In the genomic region with DNA sequence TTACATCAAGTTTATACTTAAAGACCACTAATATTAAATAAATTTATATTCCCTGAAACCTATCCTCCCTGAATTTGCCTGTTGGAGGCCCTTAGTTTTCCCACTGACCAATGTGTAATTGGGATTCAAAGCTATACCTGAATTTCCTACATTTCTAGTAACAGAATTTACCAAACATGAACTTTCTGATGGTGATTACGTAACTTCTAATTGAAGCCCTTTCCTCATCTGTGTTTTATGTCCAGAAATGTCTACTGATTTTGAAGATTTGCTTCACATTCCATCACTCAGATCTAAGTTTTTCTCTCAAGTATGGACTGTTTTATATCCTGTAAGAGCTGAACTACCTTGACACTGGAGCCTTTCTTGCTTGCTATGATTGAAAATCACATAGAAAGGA, we compare ENCODE assay signal across 29 cellular contexts. TPM values are rescaled to one million over a fixed set of nuclear protein-coding genes. Genes with fewer than 3 reads are reported as not detected.
"Had no signal": no experiment of that assay in that cellular context is flagged by ENCODE, and none has a peak within 500 bp of the region (broad histone marks: within the 10 kb centered on the region; RNA-seq: fewer than 3 reads in every experiment).

No MANE protein-coding gene starts in this region.

- H3K4me1 ChIP-seq: colonic mucosa, gastrocnemius medialis had no signal

- DNase-seq: colonic mucosa; cortex of kidney; effector CD8-positive, alpha-beta T cell; effector memory CD8-positive, alpha-beta T cell; esophagus squamous epithelium; foreskin fibroblast; foreskin melanocyte; gastrocnemius medialis; glutamatergic neuron; head of caudate nucleus; heart right ventricle; hippocampal formation; left cardiac atrium; left lung; left ventricle myocardium superior; lower lobe of right lung; mesenchymal stem cell; mucosa of descending colon; naive B cell had no signal

- H3K4me1 Mint-ChIP-seq: mesothelial cell of epicardium had no signal

- ATAC-seq: effector memory CD8-positive, alpha-beta T cell; esophagus mucosa; gastrocnemius medialis; heart right ventricle; left cardiac atrium; left lung; left ventricle myocardium superior; lower lobe of right lung; mucosa of descending colon had no signal

- H3K27ac ChIP-seq: colonic mucosa, epithelial cell of prostate, esophagus squamous epithelium, gastrocnemius medialis, heart right ventricle, left lung, lower lobe of right lung had no signal

- H3K27me3 Mint-ChIP-seq: dendritic cell treated with granulocyte-macrophage colony-stimulating factor and Interleukin-4, amounts not matched to agents 40 ng/mL and 50 ng/mL, for 4 days; effector memory CD8-positive, alpha-beta T cell; naive B cell had no signal

- FAIRE-seq: islet of Langerhans, keratinocyte had no signal

- H3K4me3 Mint-ChIP-seq: dendritic cell treated with granulocyte-macrophage colony-stimulating factor and Interleukin-4, amounts not matched to agents 40 ng/mL and 50 ng/mL, for 4 days; effector memory CD8-positive, alpha-beta T cell; mesothelial cell of epicardium; naive B cell had no signal

- H3K27ac Mint-ChIP-seq: dendritic cell treated with granulocyte-macrophage colony-stimulating factor and Interleukin-4, amounts not matched to agents 40 ng/mL and 50 ng/mL, for 4 days; effector memory CD8-positive, alpha-beta T cell; mesothelial cell of epicardium had no signal

- H3K4me3 ChIP-seq: colonic mucosa, esophagus squamous epithelium, gastrocnemius medialis, heart right ventricle, left lung, lower lobe of right lung, mucosa of descending colon had no signal

- H3K27me3 ChIP-seq: colonic mucosa, esophagus squamous epithelium, gastrocnemius medialis, heart right ventricle, left lung had no signal

- H3K9me3 ChIP-seq: colonic mucosa, gastrocnemius medialis had no signal

RNA-seq across cellular contexts. Expression of a gene that starts 50.7 kb away (rescaled TPM):
- total RNA-seq: dermis microvascular lymphatic vessel endothelial cell, esophagus mucosa, glomerular endothelial cell, kidney epithelial cell, mesothelial cell of epicardium, myocyte had no signal
- polyA plus RNA-seq: keratinocyte had no signal
